Comparison of ENCODE assay signal across 8 cellular contexts in genomic region chr2:47783491-47784330, GRCh38. TPM values are rescaled to one million over a fixed set of nuclear protein-coding genes. Genes with fewer than 3 reads are reported as not detected.
A peak's percentile ranks its signal among the peaks of the same experiment; 100 is the strongest.
DNase-seq lines count a peak whose midpoint lies in the region; ATAC-seq and TF ChIP-seq lines count a peak whose summit lies in the region.

No MANE protein-coding gene starts in this region.

- H3K9ac ChIP-seq in rectal smooth muscle tissue (ENCODE audit: low read length) = no peak overlapping the region

- H3K4me3 ChIP-seq in NB4 (ENCODE audit: low read depth, low read length) = peak overlapping the region; percentile 87
- peak overlapping the region; percentile 84 for H3K4me3 ChIP-seq in rectal smooth muscle tissue (ENCODE audit: low read length)
- H3K4me3 ChIP-seq in uterus = peak overlapping the region; percentile 74 to 90

- TF ChIP-seq CTCF in GM10248 (IDR thresholded peaks at IDR 0.05; ENCODE audit: control extremely low read depth, extremely low read depth, low read depth, missing control alignments) (peak; percentile 24), NB4 (IDR thresholded peaks at IDR 0.05; ENCODE audit: low read depth, low read length) (no peak), uterus (IDR thresholded peaks at IDR 0.05) (no peak)

- H3K27ac ChIP-seq in rectal smooth muscle tissue (ENCODE audit: low read depth, low read length) = peak overlapping the region; percentile 87
- H3K27ac ChIP-seq in uterus = peak overlapping the region; percentile 90 to 97

- intact Hi-C loops in left ventricle myocardium superior (cut with micrococcal nuclease) (no loop called here), uterus (cut with DNase I; ENCODE audit: low total_unique reads) (loop anchor here (5.0 kb wide), 1 partner anchor 124 kb away; the partner anchor contains the start of gene FBXO11)

- DNase-seq in GM10248 (ENCODE audit: extremely low spot score) (peak; percentile 76), NB4 (ENCODE audit: low read depth) (peak; percentile 88), T-helper 1 cell (peak; percentile 61 to 73 (median 63)), amniotic epithelial cell (ENCODE audit: low read depth) (peak; percentile 47), left ventricle myocardium superior (peak; percentile 70), uterus (peak; percentile 62 to 73)

- H3K9me3 ChIP-seq in uterus = no peaks in the 10 kb centered on the region

- POLR2A ChIA-PET in GM10248 (lab: Yijun Ruan, JAX) = interaction anchor here (0.5 to 1.8 kb wide), 9 partner anchors 20 to 1855 kb away, joined by 3 to 10 read pairs (median 6); no protein-coding TSS in a partner anchor

- CTCF ChIA-PET in GM10248 (lab: Yijun Ruan, JAX) = interaction anchor here (1.3 to 2.3 kb wide), 2 partner anchors 17 to 59 kb away, joined by 3 to 18 read pairs; no protein-coding TSS in a partner anchor

- no peak for TF ChIP-seq POLR2A in NB4 (IDR thresholded peaks at IDR 0.05; ENCODE audit: extremely low read depth, insufficient read length)
- TF ChIP-seq POLR2A in uterus (IDR thresholded peaks at IDR 0.05) = no peak

- ATAC-seq in HG02571 (IDR thresholded peaks at IDR 0.05; ENCODE audit: unreplicated experiment) = peak; percentile 28
- peak; percentile 38 for ATAC-seq in left ventricle myocardium superior

- peaks cover 5% of the 10 kb centered on the region for H3K4me1 ChIP-seq in rectal smooth muscle tissue (ENCODE audit: control insufficient read depth, insufficient read depth, low read length)
- no peaks in the 10 kb centered on the region for H3K4me1 ChIP-seq in uterus

- H3K36me3 ChIP-seq in rectal smooth muscle tissue (ENCODE audit: control insufficient read depth, insufficient read depth, low read length) (no peaks in the 10 kb centered on the region), uterus (no peaks in the 10 kb centered on the region)

- no peaks in the 10 kb centered on the region for H3K27me3 ChIP-seq in rectal smooth muscle tissue (ENCODE audit: control insufficient read depth, insufficient read depth, low read length)
- H3K27me3 ChIP-seq in uterus = no peaks in the 10 kb centered on the region

RNA-seq across cellular contexts. Expression of gene MSH6, which starts 0.8 kb away (rescaled TPM):
- total RNA-seq in left ventricle myocardium superior (24.7 TPM), uterus (100 to 1,000 TPM in 1 of 4 donors, 10 to 100 TPM in 3; 32.9 to 115 (median 57.7) TPM)

Comparison
In these comparisons a context has a peak if more than half of its experiments do, and no peak if none do; other contexts are left out.
1. Peak in every context shown above with its lines: DNase-seq, ATAC-seq, H3K4me3 ChIP-seq and H3K27ac ChIP-seq.